8 cellular contexts compared by ENCODE assay signal in genomic region chr20:59940956-59941294, GRCh38. TPM values are rescaled to one million over a fixed set of nuclear protein-coding genes. Genes with fewer than 3 reads are reported as not detected.
DNase-seq lines count a peak whose midpoint lies in the region; ATAC-seq and TF ChIP-seq lines count a peak whose summit lies in the region.

No MANE protein-coding gene starts in this region.

- peaks cover 35% of the 10 kb centered on the region for H3K36me3 ChIP-seq in HUES64 (ENCODE audit: insufficient read depth, low read length)
- H3K36me3 ChIP-seq in neuronal stem cell (replicated peaks in 1 of 2; ENCODE audit: control insufficient read depth in 2 of 2, insufficient read depth in 2 of 2, low read length in 2 of 2), result peaks cover 3 to 48% of the 10 kb centered on the region in 2 donors

- peaks cover 2% of the 10 kb centered on the region for H3K79me1 ChIP-seq in neuronal stem cell (ENCODE audit: low read depth, low read length)

- no peak overlapping the region for H2BK12ac ChIP-seq in neuronal stem cell (ENCODE audit: low read length)

- H2AFZ ChIP-seq in neuronal stem cell (ENCODE audit: low read length), result peak overlapping the region; percentile 88

- H3K4me3 ChIP-seq in GM12864 (ENCODE audit: low read depth, low read length) (peak overlapping the region; percentile 73), HUES64 (ENCODE audit: low read length) (peak overlapping the region; percentile 79), neuronal stem cell (ENCODE audit: low read length in 2 of 2) (peak overlapping the region; percentile 72 to 81)

- intact Hi-C loops in dendritic cell treated with granulocyte-macrophage colony-stimulating factor and Interleukin-4, amounts not matched to agents 40 ng/mL and 50 ng/mL, for 4 days (cut with micrococcal nuclease), result loop anchor here (10.0 kb wide), 1 partner anchor 114 kb away; no protein-coding TSS in a partner anchor

- peaks cover 28% of the 10 kb centered on the region for H3K36me3 Mint-ChIP-seq in dendritic cell treated with granulocyte-macrophage colony-stimulating factor and Interleukin-4, amounts not matched to agents 40 ng/mL and 50 ng/mL, for 4 days (ENCODE audit: low read depth)

- H3K9ac ChIP-seq in HUES64 (ENCODE audit: low read depth, low read length), result peak overlapping the region; percentile 86
- H3K9ac ChIP-seq in neuronal stem cell (ENCODE audit: low read depth, low read length, poor library complexity), result peak overlapping the region; percentile 90

- peaks cover 41% of the 10 kb centered on the region for H3K4me1 Mint-ChIP-seq in dendritic cell treated with granulocyte-macrophage colony-stimulating factor and Interleukin-4, amounts not matched to agents 40 ng/mL and 50 ng/mL, for 4 days (ENCODE audit: low read depth)

- H3K4me3 Mint-ChIP-seq in dendritic cell treated with granulocyte-macrophage colony-stimulating factor and Interleukin-4, amounts not matched to agents 40 ng/mL and 50 ng/mL, for 4 days, result peak overlapping the region; percentile 95

- H3K18ac ChIP-seq in neuronal stem cell (ENCODE audit: low read length), result peak overlapping the region; percentile 91

- TF ChIP-seq CTCF in GM12864 (IDR thresholded peaks at IDR 0.05; ENCODE audit: low read depth, low read length, missing control alignments), result no peak

- no peak overlapping the region for H2AK5ac ChIP-seq in neuronal stem cell (ENCODE audit: low read depth, low read length)

- peak overlapping the region; percentile 1 for H4K91ac ChIP-seq in neuronal stem cell (ENCODE audit: low read depth, low read length, poor library complexity)

- H3K4me1 ChIP-seq in HUES64 (ENCODE audit: insufficient read depth, low read length) (peaks cover 20% of the 10 kb centered on the region), neuronal stem cell (ENCODE audit: control insufficient read depth in 2 of 2, insufficient read depth in 1 of 2, low read depth in 1 of 2, low read length in 2 of 2) (peaks cover 5 to 8% of the 10 kb centered on the region in 2 donors)

- no peak for ATAC-seq in HG02642 (IDR thresholded peaks at IDR 0.05; ENCODE audit: poor library complexity, unreplicated experiment)

- peak overlapping the region; percentile 97 for H3K4me2 ChIP-seq in neuronal stem cell (ENCODE audit: insufficient read depth, low read length, poor library complexity, severe bottlenecking)

- H3K27ac ChIP-seq in HUES64 (ENCODE audit: low read depth, low read length), result peak overlapping the region; percentile 83
- H3K27ac ChIP-seq in neuronal stem cell (replicated peaks; ENCODE audit: low read length), result peak overlapping the region; percentile 93

- peak overlapping the region; percentile 32 for H3K23ac ChIP-seq in neuronal stem cell (ENCODE audit: low read depth, low read length, poor library complexity)

- no peaks in the 10 kb centered on the region for H3K27me3 Mint-ChIP-seq in dendritic cell treated with granulocyte-macrophage colony-stimulating factor and Interleukin-4, amounts not matched to agents 40 ng/mL and 50 ng/mL, for 4 days

- no peaks in the 10 kb centered on the region for H3K9me3 Mint-ChIP-seq in dendritic cell treated with granulocyte-macrophage colony-stimulating factor and Interleukin-4, amounts not matched to agents 40 ng/mL and 50 ng/mL, for 4 days

- peak overlapping the region; percentile 29 for H4K8ac ChIP-seq in neuronal stem cell (ENCODE audit: low read depth, low read length)

- 5% methylated on average over 4 of the region's 4 CpGs for WGBS in HUES64
- no CpG with 5 or more reads among the region's 4 CpGs for WGBS in neuronal stem cell (ENCODE audit: extremely low coverage in 2 of 2, insufficient read length in 2 of 2, insufficient replicate concordance in 1 of 2), 2 donors

- no peak overlapping the region for H2BK120ac ChIP-seq in neuronal stem cell (ENCODE audit: low read depth, low read length)

- DNase-seq in GM12864 (ENCODE audit: low read depth), result no peak
- no peak for DNase-seq in neuronal stem cell (ENCODE audit: low spot score)
- DNase-seq in DMS 273 (lab: John Stamatoyannopoulos, UW; ENCODE audit: unreplicated experiment), result no peak
- no peak for DNase-seq in HUDEP-2 (lab: John Stamatoyannopoulos, UW; ENCODE audit: unreplicated experiment in 76 of 76)
- DNase-seq in NCI-H226, result no peak

- no peak overlapping the region for H2BK15ac ChIP-seq in neuronal stem cell (ENCODE audit: low read length)

- H3K14ac ChIP-seq in neuronal stem cell (ENCODE audit: low read length), result no peak overlapping the region

- H3K4ac ChIP-seq in neuronal stem cell (ENCODE audit: low read length), result no peak overlapping the region

- peaks cover 6% of the 10 kb centered on the region; the same call in 1 of the 2 replicates for H3K9me3 ChIP-seq in HUES64 (ENCODE audit: insufficient read depth, low read depth, low read length)
- peaks cover 0 to 9% of the 10 kb centered on the region in 2 donors for H3K9me3 ChIP-seq in neuronal stem cell (replicated peaks in 1 of 2; ENCODE audit: control insufficient read depth in 2 of 2, insufficient read depth in 1 of 2, low read depth in 1 of 2, low read length in 2 of 2)

- peak overlapping the region; percentile 100 for H3K27ac Mint-ChIP-seq in dendritic cell treated with granulocyte-macrophage colony-stimulating factor and Interleukin-4, amounts not matched to agents 40 ng/mL and 50 ng/mL, for 4 days

- H3K27me3 ChIP-seq in HUES64 (ENCODE audit: insufficient read depth, low read length) (peaks cover 37% of the 10 kb centered on the region), neuronal stem cell (ENCODE audit: control insufficient read depth in 3 of 3, insufficient read depth in 3 of 3, low read depth in 1 of 3, low read length in 3 of 3) (peaks cover 0 to 15% (median 6%) of the 10 kb centered on the region in 3 experiments)

- H2BK5ac ChIP-seq in neuronal stem cell (ENCODE audit: low read length), result peak overlapping the region; percentile 79

RNA-seq across cellular contexts. Expression of gene FAM217B, which starts 0.7 kb away (rescaled TPM):
- polyA plus RNA-seq in HUES64 (2013, experiment 1 of 2), result 14.5 TPM
- 17.6 TPM for polyA plus RNA-seq in HUES64 (2013, experiment 2 of 2)
- polyA plus RNA-seq in neuronal stem cell (2013, experiment 1 of 2), result 13.5 TPM
- polyA plus RNA-seq in neuronal stem cell (2013, experiment 2 of 2), result 13.6 TPM

RNA-seq across cellular contexts. Expression of gene PPP1R3D, which starts 0.8 kb away (rescaled TPM):
- polyA plus RNA-seq in HUES64 (2013, experiment 1 of 2), result 1.4 TPM
- 2.2 TPM for polyA plus RNA-seq in HUES64 (2013, experiment 2 of 2)
- 0.56 TPM for polyA plus RNA-seq in neuronal stem cell (2013, experiment 1 of 2)
- polyA plus RNA-seq in neuronal stem cell (2013, experiment 2 of 2), result 0.65 TPM

RNA-seq across cellular contexts. Expression of gene SYCP2, which starts 7.5 kb away (rescaled TPM):
- 0.70 TPM for polyA plus RNA-seq in HUES64 (2013, experiment 1 of 2)
- polyA plus RNA-seq in HUES64 (2013, experiment 2 of 2), result 0.19 TPM
- 0.18 TPM for polyA plus RNA-seq in neuronal stem cell (2013, experiment 1 of 2)
- 0.15 TPM for polyA plus RNA-seq in neuronal stem cell (2013, experiment 2 of 2)

RNA-seq across cellular contexts. Expression of gene CDH26, which starts 17.3 kb away (rescaled TPM):
- 0.95 TPM for polyA plus RNA-seq in HUES64 (2013, experiment 1 of 2)
- polyA plus RNA-seq in HUES64 (2013, experiment 2 of 2), result 0.70 TPM
- polyA plus RNA-seq in neuronal stem cell (2013, experiment 1 of 2), result 0.22 TPM
- 0.24 TPM for polyA plus RNA-seq in neuronal stem cell (2013, experiment 2 of 2)
